Comparison of ENCODE assay signal across 8 cellular contexts in the genomic region with DNA sequence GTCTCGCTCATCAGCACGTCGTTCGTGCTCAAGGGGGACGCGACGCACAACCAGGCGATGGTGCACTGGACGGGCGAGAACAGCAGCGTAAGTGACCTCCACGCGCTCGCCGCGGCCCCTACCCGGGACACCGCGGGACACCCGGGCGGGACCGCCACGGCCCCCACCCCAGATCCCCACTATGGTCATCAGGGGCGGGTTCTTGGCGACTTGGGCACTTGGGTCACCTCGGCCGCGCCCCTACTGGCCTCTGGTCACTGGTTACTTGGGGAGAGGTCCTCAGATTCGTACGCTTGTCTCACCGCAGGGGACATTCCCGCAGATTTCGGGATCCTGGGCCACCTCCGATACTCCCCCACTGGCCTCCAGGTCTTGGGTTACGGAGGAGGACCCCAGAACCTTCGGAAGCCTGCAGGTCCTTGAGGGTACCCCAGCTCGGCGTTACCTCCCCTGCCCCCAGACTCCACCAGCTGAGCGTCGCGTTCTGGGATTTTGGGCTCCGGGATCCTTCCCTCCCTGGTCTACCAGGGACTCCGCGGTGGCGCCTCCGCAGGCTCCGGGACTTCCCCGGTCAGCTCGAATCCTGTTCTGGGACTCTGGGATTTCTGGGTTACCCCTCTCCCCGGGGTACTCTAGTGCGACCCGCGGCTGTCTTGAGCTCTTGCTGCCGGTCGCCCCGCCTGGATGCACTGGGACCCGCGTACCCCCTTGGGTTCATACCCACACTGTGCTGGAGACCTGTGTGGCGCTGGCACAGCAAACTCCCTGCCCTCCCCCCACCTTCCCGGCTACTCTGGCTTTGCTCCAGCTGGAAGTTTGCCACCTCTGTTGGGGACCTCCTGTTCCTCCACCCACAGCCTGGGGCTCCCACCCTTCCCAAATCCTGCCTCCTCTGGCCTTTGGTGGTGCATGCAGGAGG. TPM values are rescaled to one million over a fixed set of nuclear protein-coding genes. Genes with fewer than 3 reads are reported as not detected.
DNase-seq lines count a peak whose midpoint lies in the region; ATAC-seq and TF ChIP-seq lines count a peak whose summit lies in the region.

No MANE protein-coding gene starts in this region.

- H2BK15ac ChIP-seq in H9 (ENCODE audit: low read depth, low read length) = no peak overlapping the region

- H3K9me3 ChIP-seq in H9 (ENCODE audit: control insufficient read depth, low read depth, low read length) (no peaks in the 10 kb centered on the region), iPS-18a (ENCODE audit: control insufficient read depth, low read depth, low read length) (no peaks in the 10 kb centered on the region), skeletal muscle tissue (ENCODE audit: control insufficient read depth in 3 of 3, low read length in 3 of 3) (no peaks in the 10 kb centered on the region)

- no peaks in the 10 kb centered on the region for H4K20me1 ChIP-seq in H9 (ENCODE audit: control insufficient read depth, insufficient read depth, insufficient read length)

- H3K79me2 ChIP-seq in H9 (ENCODE audit: insufficient read depth, low read length) = no peaks in the 10 kb centered on the region

- peak overlapping the region; percentile 46 for H3K14ac ChIP-seq in H9 (ENCODE audit: insufficient read depth, low read length)

- H3K27ac Mint-ChIP-seq in H9 (no peak overlapping the region), WTC11 (no peak overlapping the region)
- no peak overlapping the region for H3K27ac Mint-ChIP-seq in activated T-helper 1 cell treated with anti-CD3 and anti-CD28 coated beads, Interleukin-12 subunit alpha, Interleukin-12 subunit beta, Interleukin-2, Interleukin-4 antibody, amounts not matched to agents 30 ng/mL and 10 ng/mL and 1 ng/mL, durations not matched to agents 14 hours and 24 hours and 36 hours

- intact Hi-C loops in activated T-helper 1 cell treated with anti-CD3 and anti-CD28 coated beads, Interleukin-12 subunit alpha, Interleukin-12 subunit beta, Interleukin-2, Interleukin-4 antibody, amounts not matched to agents 30 ng/mL and 10 ng/mL and 1 ng/mL, durations not matched to agents 14 hours and 24 hours and 36 hours (cut with micrococcal nuclease) = loop anchor here (5.0 to 10.0 kb wide), 4 partner anchors 142 to 794 kb away; no protein-coding TSS in a partner anchor

- H3K27ac ChIP-seq in H9 (ENCODE audit: insufficient read length, low read depth, low read length) (no peak overlapping the region), iPS-18a (ENCODE audit: low read length) (no peak overlapping the region), skeletal muscle tissue (ENCODE audit: low read depth, low read length) (no peak overlapping the region)

- H4K91ac ChIP-seq in H9 (ENCODE audit: insufficient read length, low read depth, low read length) = no peak overlapping the region

- H3K56ac ChIP-seq in H9 (ENCODE audit: insufficient read length, low read depth, low read length) = no peak overlapping the region

- H3K4me1 ChIP-seq in H9 (ENCODE audit: insufficient read depth, low read length) (no peaks in the 10 kb centered on the region), iPS-18a (ENCODE audit: control insufficient read depth, low read depth, low read length) (peaks cover 7% of the 10 kb centered on the region), skeletal muscle tissue (ENCODE audit: control insufficient read depth in 3 of 3, insufficient read depth in 3 of 3, low read length in 3 of 3) (peaks cover 22 to 47% (median 33%) of the 10 kb centered on the region in 3 donors)

- no CpG with 5 or more reads among the region's 60 CpGs for whole genome bisulfite sequencing in H9 (ENCODE audit: extremely low coverage, insufficient read length, low lambda C conversion rate)

- H3K9me3 Mint-ChIP-seq in H9 (no peaks in the 10 kb centered on the region; a peak in 1 of 5 replicates), WTC11 (no peaks in the 10 kb centered on the region)
- H3K9me3 Mint-ChIP-seq in activated T-helper 1 cell treated with anti-CD3 and anti-CD28 coated beads, Interleukin-12 subunit alpha, Interleukin-12 subunit beta, Interleukin-2, Interleukin-4 antibody, amounts not matched to agents 30 ng/mL and 10 ng/mL and 1 ng/mL, durations not matched to agents 14 hours and 24 hours and 36 hours = no peaks in the 10 kb centered on the region

- no peak overlapping the region for H2BK20ac ChIP-seq in H9 (ENCODE audit: low read depth, low read length, poor library complexity, severe bottlenecking)

- H3K4ac ChIP-seq in H9 (ENCODE audit: low read depth, low read length) = no peak overlapping the region

- no peak; the same call in 2 of the 3 replicates for TF ChIP-seq CTCF in H9 (conservative IDR thresholded peaks at IDR 0.05)
- TF ChIP-seq CTCF in WTC11 (IDR thresholded peaks at IDR 0.05) = no peak

- H3K4me3 Mint-ChIP-seq in H9 (peak overlapping the region; percentile 63 to 85), WTC11 (peak overlapping the region; percentile 73)
- H3K4me3 Mint-ChIP-seq in activated T-helper 1 cell treated with anti-CD3 and anti-CD28 coated beads, Interleukin-12 subunit alpha, Interleukin-12 subunit beta, Interleukin-2, Interleukin-4 antibody, amounts not matched to agents 30 ng/mL and 10 ng/mL and 1 ng/mL, durations not matched to agents 14 hours and 24 hours and 36 hours = no peak overlapping the region

- no peak overlapping the region for H2AFZ ChIP-seq in H9 (ENCODE audit: low read length)

- no peak overlapping the region for H3K18ac ChIP-seq in H9 (ENCODE audit: insufficient read length, low read depth, low read length)

- H3K36me3 ChIP-seq in iPS-18a (ENCODE audit: control insufficient read depth, low read depth, low read length) (no peaks in the 10 kb centered on the region), skeletal muscle tissue (ENCODE audit: control insufficient read depth in 3 of 3, insufficient read depth in 3 of 3, low read length in 3 of 3) (no peaks in the 10 kb centered on the region)

- H2AK5ac ChIP-seq in H9 (ENCODE audit: insufficient read length, low read length) = no peak overlapping the region

- peak overlapping the region; percentile 87 for H3K4me2 ChIP-seq in H9 (ENCODE audit: insufficient read depth, insufficient read length, low read length)

- POLR2A ChIA-PET in WTC11 (lab: Charles Lee) = no interaction called here

- H2BK120ac ChIP-seq in H9 (ENCODE audit: low read depth, low read length, poor library complexity, severe bottlenecking) = no peak overlapping the region

- no peak overlapping the region for H2BK5ac ChIP-seq in H9 (ENCODE audit: insufficient read length, low read length)

- H3K9ac ChIP-seq in H9 (ENCODE audit: extremely low read depth, insufficient read length, low read length) = no peak overlapping the region
- no peak overlapping the region for H3K9ac ChIP-seq in iPS-18a (ENCODE audit: low read length)
- peak overlapping the region in 2 of 3 donors; percentile 23 to 62 for H3K9ac ChIP-seq in skeletal muscle tissue (ENCODE audit: low read depth in 1 of 3, low read length in 3 of 3)

- DNase-seq in H9 (peak; percentile 40), WTC11 (ENCODE audit: low spot score) (no peak), GF-D8 (lab: John Stamatoyannopoulos, UW) (no peak)
- no peak for DNase-seq in activated T-helper 1 cell treated with anti-CD3 and anti-CD28 coated beads, Interleukin-12 subunit alpha, Interleukin-12 subunit beta, Interleukin-2, Interleukin-4 antibody, amounts not matched to agents 30 ng/mL and 10 ng/mL and 1 ng/mL, durations not matched to agents 14 hours and 24 hours and 36 hours (ENCODE audit: low spot score)

- CTCF ChIA-PET in WTC11 (lab: Charles Lee) = interaction anchor here (0.7 to 4.4 kb wide), 10 partner anchors 9 to 457 kb away, joined by 3 to 60 read pairs (median 6); no protein-coding TSS in a partner anchor

- ATAC-seq in WTC11 (peak; percentile 5), HG02852 (IDR thresholded peaks at IDR 0.05; ENCODE audit: unreplicated experiment) (no peak), HG02759 (IDR thresholded peaks at IDR 0.05; ENCODE audit: unreplicated experiment) (no peak)

- H3K23me2 ChIP-seq in H9 (ENCODE audit: insufficient read length, low read depth, low read length, poor library complexity, severe bottlenecking) = peaks cover 9% of the 10 kb centered on the region

- H4K8ac ChIP-seq in H9 (replicated peaks; ENCODE audit: insufficient read length, low read depth, low read length) = no peak overlapping the region

- H3K4me3 ChIP-seq in iPS-18a (ENCODE audit: low read length) (peak overlapping the region; percentile 62), skeletal muscle tissue (ENCODE audit: low read length in 3 of 3) (peak overlapping the region; percentile 43 to 58 (median 57))

- H3K23ac ChIP-seq in H9 (ENCODE audit: insufficient read length, low read depth, low read length) = no peak overlapping the region

- H3K4me1 Mint-ChIP-seq in H9 (peaks cover 22 to 33% of the 10 kb centered on the region in 2 experiments), WTC11 (peaks cover 35% of the 10 kb centered on the region)
- no peaks in the 10 kb centered on the region for H3K4me1 Mint-ChIP-seq in activated T-helper 1 cell treated with anti-CD3 and anti-CD28 coated beads, Interleukin-12 subunit alpha, Interleukin-12 subunit beta, Interleukin-2, Interleukin-4 antibody, amounts not matched to agents 30 ng/mL and 10 ng/mL and 1 ng/mL, durations not matched to agents 14 hours and 24 hours and 36 hours (ENCODE audit: low read depth)

- H3K36me3 Mint-ChIP-seq in H9 (ENCODE audit: insufficient read depth in 1 of 3, low read depth in 3 of 3) (no peaks in the 10 kb centered on the region; a peak in 1 of 7 replicates), WTC11 (no peaks in the 10 kb centered on the region)
- H3K36me3 Mint-ChIP-seq in activated T-helper 1 cell treated with anti-CD3 and anti-CD28 coated beads, Interleukin-12 subunit alpha, Interleukin-12 subunit beta, Interleukin-2, Interleukin-4 antibody, amounts not matched to agents 30 ng/mL and 10 ng/mL and 1 ng/mL, durations not matched to agents 14 hours and 24 hours and 36 hours (ENCODE audit: low read depth) = no peaks in the 10 kb centered on the region

- no peaks in the 10 kb centered on the region for H3K79me1 ChIP-seq in H9 (ENCODE audit: insufficient read depth, low read depth, low read length, poor library complexity, severe bottlenecking)

- H4K5ac ChIP-seq in H9 (ENCODE audit: insufficient read length, low read depth, low read length) = no peak overlapping the region

- H3K27me3 ChIP-seq in H9 (ENCODE audit: insufficient read depth, low read length) (peaks cover 18% of the 10 kb centered on the region), iPS-18a (ENCODE audit: control insufficient read depth, insufficient read depth, low read length) (peaks cover 58% of the 10 kb centered on the region), skeletal muscle tissue (ENCODE audit: control insufficient read depth in 3 of 3, insufficient read depth in 3 of 3, low read length in 3 of 3) (peaks cover 40 to 52% (median 52%) of the 10 kb centered on the region in 3 donors)

- peaks cover 82% of the 10 kb centered on the region for H3K27me3 Mint-ChIP-seq in H9 (ENCODE audit: low read depth)
- H3K27me3 Mint-ChIP-seq in WTC11 (ENCODE audit: low read depth) = peaks cover 50% of the 10 kb centered on the region
- H3K27me3 Mint-ChIP-seq in activated T-helper 1 cell treated with anti-CD3 and anti-CD28 coated beads, Interleukin-12 subunit alpha, Interleukin-12 subunit beta, Interleukin-2, Interleukin-4 antibody, amounts not matched to agents 30 ng/mL and 10 ng/mL and 1 ng/mL, durations not matched to agents 14 hours and 24 hours and 36 hours (ENCODE audit: insufficient read depth) = peaks cover 48% of the 10 kb centered on the region

- no peak overlapping the region for H2BK12ac ChIP-seq in H9 (ENCODE audit: insufficient read length, low read depth, low read length)

- no peak overlapping the region for H3T11ph ChIP-seq in H9 (ENCODE audit: low read length)

RNA-seq across cellular contexts. Expression of a gene that starts 1.0 kb away (rescaled TPM):
- total RNA-seq in H9 (2021) (0.57 and 0.72 TPM in 2 replicates), WTC11 (2021) (5.5 to 9.1 TPM (median 6.6 TPM) in 3 replicates), skeletal muscle tissue (3.1 TPM)
- total RNA-seq in activated T-helper 1 cell treated with anti-CD3 and anti-CD28 coated beads, Interleukin-12 subunit alpha, Interleukin-12 subunit beta, Interleukin-2, Interleukin-4 antibody, amounts not matched to agents 30 ng/mL and 10 ng/mL and 1 ng/mL, durations not matched to agents 14 hours and 24 hours and 36 hours = not detected in 2 replicates

Comparison
In these comparisons a context has a peak if more than half of its experiments do, and no peak if none do; other contexts are left out.
1. H3K9ac ChIP-seq: peak in skeletal muscle tissue (2 of 3); none in H9 (single experiment) and iPS-18a (single experiment).